16 cellular contexts compared by ENCODE assay signal in genomic region chr1:155039308-155039669, GRCh38. TPM values are rescaled to one million over a fixed set of nuclear protein-coding genes. Genes with fewer than 3 reads are reported as not detected.
"Had no signal": no experiment of that assay in that cellular context is flagged by ENCODE, and none has a peak within 500 bp of the region (broad histone marks: within the 10 kb centered on the region; RNA-seq: fewer than 3 reads in every experiment).

No MANE protein-coding gene starts in this region.

- H3K27ac Mint-ChIP-seq: activated naive CD8-positive, alpha-beta T cell treated with anti-CD3 and anti-CD28 coated beads, Interleukin-2, amount 10 ng/mL, durations not matched to agents 7 days and 5 days; stimulated activated effector memory CD8-positive, alpha-beta T cell treated with anti-CD3 and anti-CD28 coated beads, Interleukin-12 subunit alpha, Interleukin-12 subunit beta, amount 100 ng/mL, for 72 hours had no signal

- H3K4me3 Mint-ChIP-seq: activated naive CD8-positive, alpha-beta T cell treated with anti-CD3 and anti-CD28 coated beads, Interleukin-2, amount 10 ng/mL, durations not matched to agents 7 days and 5 days; stimulated activated effector memory CD8-positive, alpha-beta T cell treated with anti-CD3 and anti-CD28 coated beads, Interleukin-12 subunit alpha, Interleukin-12 subunit beta, amount 100 ng/mL, for 72 hours had no signal

- H3K36me3 Mint-ChIP-seq: activated naive CD8-positive, alpha-beta T cell treated with anti-CD3 and anti-CD28 coated beads, Interleukin-2, amount 10 ng/mL, durations not matched to agents 7 days and 5 days; stimulated activated effector memory CD8-positive, alpha-beta T cell treated with anti-CD3 and anti-CD28 coated beads, Interleukin-12 subunit alpha, Interleukin-12 subunit beta, amount 100 ng/mL, for 72 hours had no signal

- H3K4me3 ChIP-seq: dorsolateral prefrontal cortex, esophagus muscularis mucosa, sigmoid colon, thyroid gland had no signal

- H3K9me3 Mint-ChIP-seq: activated naive CD8-positive, alpha-beta T cell treated with anti-CD3 and anti-CD28 coated beads, Interleukin-2, amount 10 ng/mL, durations not matched to agents 7 days and 5 days; stimulated activated effector memory CD8-positive, alpha-beta T cell treated with anti-CD3 and anti-CD28 coated beads, Interleukin-12 subunit alpha, Interleukin-12 subunit beta, amount 100 ng/mL, for 72 hours had no signal

- ATAC-seq: stimulated activated effector memory CD8-positive, alpha-beta T cell treated with anti-CD3 and anti-CD28 coated beads, Interleukin-12 subunit alpha, Interleukin-12 subunit beta, amount 100 ng/mL, for 72 hours had no signal

- H3K27ac ChIP-seq: dorsolateral prefrontal cortex, esophagus muscularis mucosa, sigmoid colon, thyroid gland had no signal

- DNase-seq: activated naive CD4-positive, alpha-beta T cell; activated naive CD8-positive, alpha-beta T cell treated with anti-CD3 and anti-CD28 coated beads, Interleukin-2, amount 10 ng/mL, durations not matched to agents 7 days and 5 days; aorta; dorsolateral prefrontal cortex; glutamatergic neuron; sigmoid colon; stimulated activated CD4-positive, alpha-beta T cell treated with anti-CD3 and anti-CD28 coated beads, Interleukin-1b, Interleukin-23, amount 100 ng/mL, for 48 hours had no signal

- H3K36me3 ChIP-seq: esophagus muscularis mucosa, sigmoid colon, thyroid gland had no signal

- H3K27me3 ChIP-seq: dorsolateral prefrontal cortex, esophagus muscularis mucosa, sigmoid colon, thyroid gland had no signal

- H3K9me3 ChIP-seq: esophagus muscularis mucosa, sigmoid colon, thyroid gland had no signal

RNA-seq across cellular contexts. Expression of gene DCST1, which starts 5.7 kb away (rescaled TPM):
- total RNA-seq: activated CD8-positive, alpha-beta memory T cell treated with anti-CD3 and anti-CD28 coated beads for 36 hours; activated naive CD8-positive, alpha-beta T cell treated with anti-CD3 and anti-CD28 coated beads, Interleukin-2, amount 10 ng/mL, durations not matched to agents 7 days and 5 days; fibroblast of villous mesenchyme; myocyte; osteocyte; pulmonary artery endothelial cell had no signal
- polyA plus RNA-seq: aorta, neural cell had no signal

RNA-seq across cellular contexts. Expression of gene DCST2, which starts 5.7 kb away (rescaled TPM):
- total RNA-seq: fibroblast of villous mesenchyme, myocyte had no signal
